27 cellular contexts compared by ENCODE assay signal in the genomic region with DNA sequence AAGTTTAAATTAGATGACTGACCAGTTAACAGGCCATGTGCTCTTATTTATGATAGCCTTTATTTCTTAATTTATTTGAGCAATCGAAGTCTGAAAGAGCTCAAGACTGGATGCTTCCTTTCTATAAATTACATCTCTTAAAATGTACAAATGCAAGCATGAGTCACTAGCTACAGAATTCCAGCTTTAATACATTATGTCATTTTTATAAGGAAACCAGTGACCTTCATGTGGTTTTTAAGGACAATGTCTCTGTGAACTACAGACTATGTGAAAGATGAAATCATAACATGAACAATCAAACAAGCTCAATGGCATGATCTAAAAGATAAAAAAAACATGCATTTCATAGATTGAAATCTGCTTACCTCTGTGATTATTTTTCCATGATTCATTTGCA. TPM values are rescaled to one million over a fixed set of nuclear protein-coding genes. Genes with fewer than 3 reads are reported as not detected.
DNase-seq lines count a peak whose midpoint lies in the region; ATAC-seq and TF ChIP-seq lines count a peak whose summit lies in the region.
"Had no signal": no experiment of that assay in that cellular context is flagged by ENCODE, and none has a peak within 500 bp of the region (broad histone marks: within the 10 kb centered on the region; RNA-seq: fewer than 3 reads in every experiment).

No MANE protein-coding gene starts in this region.

- ATAC-seq in PC-3 (no peak), GM19351 (IDR thresholded peaks at IDR 0.05; ENCODE audit: unreplicated experiment) (no peak)
- ATAC-seq in activated T-helper 17 cell treated with anti-CD3 and anti-CD28 coated beads, Interleukin-2, amount 50 U/mL, for 72 hours (replicated peaks) = no peak
- ATAC-seq: CD8-positive, alpha-beta T cell had no signal

- H3K9me3 Mint-ChIP-seq in MCF 10A (ENCODE audit: unreplicated experiment) = no peaks in the 10 kb centered on the region
- no peaks in the 10 kb centered on the region for H3K9me3 Mint-ChIP-seq in activated T-helper 17 cell treated with anti-CD3 and anti-CD28 coated beads, Interleukin-2, amount 50 U/mL, for 72 hours
- H3K9me3 Mint-ChIP-seq: CD8-positive, alpha-beta T cell had no signal

- TF ChIP-seq CTCF in MCF 10A (IDR thresholded peaks at IDR 0.05; ENCODE audit: unreplicated experiment) (no peak), mammary epithelial cell (conservative IDR thresholded peaks at IDR 0.05 in 1 of 2, IDR thresholded peaks at IDR 0.05 in 1 of 2; ENCODE audit: extremely low read depth in 1 of 2, insufficient read depth in 1 of 2, low read depth in 1 of 2, low read length in 2 of 2) (no peak), PC-3 (conservative IDR thresholded peaks at IDR 0.05; ENCODE audit: low read depth, low read length) (no peak)

- 0% methylated on average over 1 of the region's 1 CpG for WGBS in mammary epithelial cell (ENCODE audit: low coverage, missing lambda C conversion rate)

- intact Hi-C loops in MCF 10A (cut with micrococcal nuclease) (no loop called here), mammary epithelial cell (cut with micrococcal nuclease) (no loop called here), PC-3 (cut with micrococcal nuclease) (no loop called here)

- H3K4me1 Mint-ChIP-seq in MCF 10A (ENCODE audit: insufficient read depth, unreplicated experiment) = no peaks in the 10 kb centered on the region
- no peaks in the 10 kb centered on the region for H3K4me1 Mint-ChIP-seq in activated T-helper 17 cell treated with anti-CD3 and anti-CD28 coated beads, Interleukin-2, amount 50 U/mL, for 72 hours

- no peak overlapping the region for H3K4me3 Mint-ChIP-seq in MCF 10A (ENCODE audit: unreplicated experiment)
- H3K4me3 Mint-ChIP-seq in activated T-helper 17 cell treated with anti-CD3 and anti-CD28 coated beads, Interleukin-2, amount 50 U/mL, for 72 hours = no peak overlapping the region
- H3K4me3 Mint-ChIP-seq: CD8-positive, alpha-beta T cell had no signal

- no peak overlapping the region for H3K27ac ChIP-seq in mammary epithelial cell (ENCODE audit: insufficient read depth, low read depth, low read length)
- H3K27ac ChIP-seq in PC-3 (ENCODE audit: low read length) = no peak overlapping the region
- H3K27ac ChIP-seq: 22Rv1, PC-9, SK-N-MC had no signal

- H3K9ac ChIP-seq in mammary epithelial cell (ENCODE audit: insufficient read depth, low read length) (no peak overlapping the region), PC-3 (ENCODE audit: low read length) (no peak overlapping the region), iPS-15b (ENCODE audit: low read depth, low read length) (peak overlapping the region; percentile 58)

- H3K4me1 ChIP-seq in mammary epithelial cell (ENCODE audit: insufficient read depth, low read length) = no peaks in the 10 kb centered on the region
- H3K4me1 ChIP-seq in PC-3 (ENCODE audit: insufficient read depth, low read length) = 0 out of 2 replicates have a peak, but pooled peaks cover 3% of the 10 kb centered on the region
- no peaks in the 10 kb centered on the region for H3K4me1 ChIP-seq in iPS-15b (ENCODE audit: control insufficient read depth, insufficient read depth, low read length)

- no peak overlapping the region for H3K4me2 ChIP-seq in mammary epithelial cell (ENCODE audit: insufficient read depth, low read depth, low read length)
- no peak overlapping the region for H3K4me2 ChIP-seq in PC-3 (ENCODE audit: low read length)
- H3K4me2 ChIP-seq: PC-9 had no signal

- H3K79me2 ChIP-seq in mammary epithelial cell (ENCODE audit: insufficient read depth, low read length) = no peaks in the 10 kb centered on the region
- H3K79me2 ChIP-seq in PC-3 (ENCODE audit: low read length) = no peaks in the 10 kb centered on the region

- BruUV-seq in MCF 10A (replicated peaks; lab: Mats Ljungman, UMichigan) (no TSS peak), mammary epithelial cell (replicated peaks; lab: Mats Ljungman, UMichigan) (no TSS peak), PC-3 (replicated peaks; lab: Mats Ljungman, UMichigan) (no TSS peak)

- H3K36me3 Mint-ChIP-seq in MCF 10A (ENCODE audit: insufficient read depth, unreplicated experiment) = no peaks in the 10 kb centered on the region
- no peaks in the 10 kb centered on the region for H3K36me3 Mint-ChIP-seq in activated T-helper 17 cell treated with anti-CD3 and anti-CD28 coated beads, Interleukin-2, amount 50 U/mL, for 72 hours (ENCODE audit: low read depth)
- H3K36me3 Mint-ChIP-seq: CD8-positive, alpha-beta T cell had no signal

- H3K4me3 ChIP-seq in mammary epithelial cell (replicated peaks in 1 of 3; ENCODE audit: insufficient read depth in 1 of 3, low read depth in 2 of 3, low read length in 3 of 3) (no peak overlapping the region), PC-3 (ENCODE audit: low read length) (no peak overlapping the region), iPS-15b (ENCODE audit: low read depth, low read length) (peak overlapping the region; percentile 60)
- H3K4me3 ChIP-seq: MG63, PC-9, SK-N-MC had no signal

- H3K27me3 Mint-ChIP-seq in MCF 10A (ENCODE audit: insufficient read depth, unreplicated experiment) = peaks cover 47% of the 10 kb centered on the region
- no peaks in the 10 kb centered on the region for H3K27me3 Mint-ChIP-seq in activated T-helper 17 cell treated with anti-CD3 and anti-CD28 coated beads, Interleukin-2, amount 50 U/mL, for 72 hours

- CTCF ChIA-PET in MCF 10A (lab: Yijun Ruan, JAX) = interaction anchor here (0.5 kb wide), 1 partner anchor 648 kb away, joined by 3 read pairs; no protein-coding TSS in a partner anchor
- CTCF ChIA-PET in mammary epithelial cell (lab: Charles Lee; ENCODE audit: low non-redundant PET) = no interaction called here
- CTCF ChIA-PET in PC-3 (lab: Charles Lee) = no interaction called here

- POLR2A ChIA-PET in MCF 10A (lab: Yijun Ruan, JAX) (no interaction called here), PC-3 (lab: Charles Lee; ENCODE audit: unreplicated experiment) (no interaction called here)

- H2AFZ ChIP-seq in mammary epithelial cell (ENCODE audit: low read depth, low read length) (no peak overlapping the region), PC-3 (ENCODE audit: low read length) (no peak overlapping the region)
- H2AFZ ChIP-seq: PC-9 had no signal

- in situ Hi-C loops in mammary epithelial cell (cut with MboI; ENCODE audit: low sequenced_read_pairs in 2 of 2) = no loop called here

- H3K27me3 ChIP-seq in mammary epithelial cell (ENCODE audit: insufficient read depth, low read length) = peaks cover 2% of the 10 kb centered on the region
- H3K27me3 ChIP-seq in PC-3 (ENCODE audit: low read length) = peaks cover 6% of the 10 kb centered on the region; the same call in 1 of the 2 replicates
- H3K27me3 ChIP-seq in iPS-15b (ENCODE audit: control insufficient read depth, insufficient read depth, low read length) = no peaks in the 10 kb centered on the region
- H3K27me3 ChIP-seq: MG63 had no signal

- DNase-seq in MCF 10A (ENCODE audit: unreplicated experiment) = peak; percentile 3
- DNase-seq in mammary epithelial cell = no peak
- peak; percentile 20 for DNase-seq in PC-3
- DNase-seq in 8988T = no peak
- no peak for DNase-seq in midbrain (lab: John Stamatoyannopoulos, UW)
- DNase-seq: AML-193; C1 segment of cervical spinal cord; Calu3; CD8-positive, alpha-beta T cell; DMS153; HCEC 1CT; Karpas-422; MG63; NCI-H1417; NCI-H1694 treated with DMSO at 0.1 percent for 48 hours; NCI-H2081 treated with DMSO at 0.1 percent for 48 hours; NCI-H2171 treated with DMSO at 0.1 percent for 48 hours; NCI-H526; PC-9; RPMI8226; SHP77 treated with DMSO at 0.1 percent for 48 hours had no signal

- no peak overlapping the region for H3K27ac Mint-ChIP-seq in MCF 10A (ENCODE audit: low read depth, unreplicated experiment)
- no peak overlapping the region for H3K27ac Mint-ChIP-seq in activated T-helper 17 cell treated with anti-CD3 and anti-CD28 coated beads, Interleukin-2, amount 50 U/mL, for 72 hours
- H3K27ac Mint-ChIP-seq: CD8-positive, alpha-beta T cell had no signal

- H3K9me2 ChIP-seq in PC-3 (replicated peaks; ENCODE audit: low read length) = no peaks in the 10 kb centered on the region

- H3K36me3 ChIP-seq in mammary epithelial cell (ENCODE audit: insufficient read depth, low read length) (no peaks in the 10 kb centered on the region), PC-3 (ENCODE audit: low read depth, low read length) (no peaks in the 10 kb centered on the region), iPS-15b (ENCODE audit: control insufficient read depth, insufficient read depth, low read length) (peaks cover 29% of the 10 kb centered on the region)
- H3K36me3 ChIP-seq: MG63 had no signal

- H3F3A ChIP-seq in PC-3 (ENCODE audit: low read length, unreplicated experiment) = no peaks in the 10 kb centered on the region

- no peaks in the 10 kb centered on the region for H4K20me1 ChIP-seq in mammary epithelial cell (ENCODE audit: insufficient read depth, low read length)
- no peaks in the 10 kb centered on the region for H4K20me1 ChIP-seq in PC-3 (ENCODE audit: low read length)

- H3K9me3 ChIP-seq in mammary epithelial cell (replicated peaks; ENCODE audit: insufficient read depth, low read length) = no peaks in the 10 kb centered on the region
- no peaks in the 10 kb centered on the region for H3K9me3 ChIP-seq in PC-3 (ENCODE audit: low read length)
- H3K9me3 ChIP-seq in iPS-15b (ENCODE audit: control insufficient read depth, insufficient read depth, low read length) = no peaks in the 10 kb centered on the region
- H3K9me3 ChIP-seq: MG63 had no signal

- dilution Hi-C loops in mammary epithelial cell (cut with HindIII; ENCODE audit: low sequenced_read_pairs) = no loop called here

RNA-seq across cellular contexts. Expression of a gene that starts 15.4 kb away (rescaled TPM):
- total RNA-seq in MCF 10A (2022) = not detected in 2 replicates
- total RNA-seq in mammary epithelial cell = under 1 TPM in 1 of 2 donors, not detected in 1; under 0.01 TPM
- not detected for polyA plus RNA-seq in mammary epithelial cell
- not detected for polyA minus RNA-seq in mammary epithelial cell
- total RNA-seq in PC-3 (2014; rRNA removed) = 0.07 and 0.12 TPM in 2 replicates
- not detected for total RNA-seq in activated T-helper 17 cell treated with anti-CD3 and anti-CD28 coated beads, Interleukin-2, amount 50 U/mL, for 72 hours
- total RNA-seq: Calu3; CD8-positive, alpha-beta T cell had no signal
- polyA plus RNA-seq: AG04450 had no signal

Comparison
In these comparisons a context has a peak if more than half of its experiments do, and no peak if none do; other contexts are left out.
1. DNase-seq: peak in MCF 10A (single experiment) and PC-3 (single experiment); none in mammary epithelial cell (single experiment), 8988T (single experiment) and midbrain (single experiment).